In genomic region chr6:135449246-135449645, GRCh38 we compare ENCODE assay signal across 16 cellular contexts.
"Had no signal": no experiment of that assay in that cellular context is flagged by ENCODE, and none has a peak within 500 bp of the region (broad histone marks: within the 10 kb centered on the region; RNA-seq: fewer than 3 reads in every experiment).

No MANE protein-coding gene starts in this region.

- H3K27ac Mint-ChIP-seq: activated CD4-positive, alpha-beta T cell treated with anti-CD3 and anti-CD28 coated beads for 36 hours; activated CD8-positive, alpha-beta T cell treated with anti-CD3 and anti-CD28 coated beads for 36 hours; activated naive CD8-positive, alpha-beta T cell treated with anti-CD3 and anti-CD28 coated beads, Interleukin-2, amount 10 ng/mL, durations not matched to agents 7 days and 5 days; activated T-cell treated with anti-CD3 and anti-CD28 coated beads, Interleukin-2, amount 50 U/mL, for 72 hours; immature natural killer cell; natural killer cell; stimulated activated effector memory CD8-positive, alpha-beta T cell treated with anti-CD3 and anti-CD28 coated beads, Interleukin-12 subunit alpha, Interleukin-12 subunit beta, amount 100 ng/mL, for 72 hours had no signal

- H3K4me3 Mint-ChIP-seq: activated CD4-positive, alpha-beta T cell treated with anti-CD3 and anti-CD28 coated beads for 36 hours; activated CD8-positive, alpha-beta T cell treated with anti-CD3 and anti-CD28 coated beads for 36 hours; activated naive CD8-positive, alpha-beta T cell treated with anti-CD3 and anti-CD28 coated beads, Interleukin-2, amount 10 ng/mL, durations not matched to agents 7 days and 5 days; activated T-cell treated with anti-CD3 and anti-CD28 coated beads, Interleukin-2, amount 50 U/mL, for 72 hours; immature natural killer cell; natural killer cell; stimulated activated effector memory CD8-positive, alpha-beta T cell treated with anti-CD3 and anti-CD28 coated beads, Interleukin-12 subunit alpha, Interleukin-12 subunit beta, amount 100 ng/mL, for 72 hours had no signal

- DNase-seq: activated CD4-positive, alpha-beta T cell treated with anti-CD3 and anti-CD28 coated beads for 36 hours; activated CD8-positive, alpha-beta memory T cell treated with anti-CD3 and anti-CD28 coated beads, Interleukin-2, amount 50 U/mL, for 4 hours; activated CD8-positive, alpha-beta T cell treated with anti-CD3 and anti-CD28 coated beads for 36 hours; activated naive CD8-positive, alpha-beta T cell treated with anti-CD3 and anti-CD28 coated beads, Interleukin-2, amount 10 ng/mL, durations not matched to agents 7 days and 5 days; activated T-cell treated with anti-CD3 and anti-CD28 coated beads, Interleukin-2, amount 50 U/mL, for 72 hours; anterior cingulate cortex; immature natural killer cell; left cardiac atrium; natural killer cell; posterior cingulate gyrus; WERI-Rb-1 had no signal

- ATAC-seq: activated CD4-positive, alpha-beta T cell treated with anti-CD3 and anti-CD28 coated beads for 36 hours; activated CD8-positive, alpha-beta T cell treated with anti-CD3 and anti-CD28 coated beads for 36 hours; activated T-cell treated with anti-CD3 and anti-CD28 coated beads, Interleukin-2, amount 50 U/mL, for 72 hours; left cardiac atrium; natural killer cell; stimulated activated effector memory CD8-positive, alpha-beta T cell treated with anti-CD3 and anti-CD28 coated beads, Interleukin-12 subunit alpha, Interleukin-12 subunit beta, amount 100 ng/mL, for 72 hours had no signal

- H3K27me3 Mint-ChIP-seq: activated CD4-positive, alpha-beta T cell treated with anti-CD3 and anti-CD28 coated beads for 36 hours; activated CD8-positive, alpha-beta T cell treated with anti-CD3 and anti-CD28 coated beads for 36 hours; activated naive CD8-positive, alpha-beta T cell treated with anti-CD3 and anti-CD28 coated beads, Interleukin-2, amount 10 ng/mL, durations not matched to agents 7 days and 5 days had no signal

- H3K36me3 ChIP-seq: breast epithelium had no signal

- H3K4me1 Mint-ChIP-seq: activated CD4-positive, alpha-beta T cell treated with anti-CD3 and anti-CD28 coated beads for 36 hours; activated naive CD8-positive, alpha-beta T cell treated with anti-CD3 and anti-CD28 coated beads, Interleukin-2, amount 10 ng/mL, durations not matched to agents 7 days and 5 days; immature natural killer cell; natural killer cell; stimulated activated effector memory CD8-positive, alpha-beta T cell treated with anti-CD3 and anti-CD28 coated beads, Interleukin-12 subunit alpha, Interleukin-12 subunit beta, amount 100 ng/mL, for 72 hours had no signal

- H3K27ac ChIP-seq: breast epithelium, skin epidermis, tibial nerve, WERI-Rb-1 had no signal

- H3K4me1 ChIP-seq: breast epithelium, tibial nerve had no signal

- H3K9me3 ChIP-seq: breast epithelium, tibial nerve had no signal

- H3K9me3 Mint-ChIP-seq: activated CD8-positive, alpha-beta T cell treated with anti-CD3 and anti-CD28 coated beads for 36 hours; activated naive CD8-positive, alpha-beta T cell treated with anti-CD3 and anti-CD28 coated beads, Interleukin-2, amount 10 ng/mL, durations not matched to agents 7 days and 5 days; activated T-cell treated with anti-CD3 and anti-CD28 coated beads, Interleukin-2, amount 50 U/mL, for 72 hours; immature natural killer cell; natural killer cell; stimulated activated effector memory CD8-positive, alpha-beta T cell treated with anti-CD3 and anti-CD28 coated beads, Interleukin-12 subunit alpha, Interleukin-12 subunit beta, amount 100 ng/mL, for 72 hours had no signal

- H3K27me3 ChIP-seq: breast epithelium, tibial nerve had no signal

- H3K36me3 Mint-ChIP-seq: activated naive CD8-positive, alpha-beta T cell treated with anti-CD3 and anti-CD28 coated beads, Interleukin-2, amount 10 ng/mL, durations not matched to agents 7 days and 5 days; natural killer cell had no signal

- H3K4me3 ChIP-seq: breast epithelium, lung, skin epidermis, tibial nerve had no signal
